In the genomic region with DNA sequence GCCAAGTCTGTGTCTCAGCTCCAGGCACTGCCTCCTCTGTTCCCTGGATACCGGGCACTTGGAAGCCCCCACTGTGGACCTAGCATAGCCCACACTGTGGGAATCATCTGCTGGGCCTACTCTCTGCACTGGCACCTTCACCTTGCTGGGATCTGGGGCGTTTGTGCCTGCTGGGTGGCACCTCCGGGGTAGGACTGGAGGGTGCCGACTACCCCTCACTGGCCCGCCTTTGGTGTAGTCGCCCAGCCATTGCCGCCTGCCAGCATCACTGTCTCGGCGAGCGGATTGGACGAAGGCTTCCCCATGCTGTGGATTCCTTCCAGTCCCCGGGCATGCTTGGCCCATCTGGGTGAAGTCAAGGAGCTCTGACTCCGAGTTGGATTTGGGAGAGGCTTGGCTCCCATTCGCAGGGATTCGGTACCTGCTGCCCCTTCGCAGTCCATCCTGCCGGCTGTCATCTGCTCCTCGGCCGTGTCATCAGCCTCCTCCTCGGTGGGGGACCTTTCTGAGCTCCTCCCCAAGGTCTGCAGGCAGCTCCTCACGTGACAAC, we compare ENCODE assay signal across 10 cellular contexts.
"Had no signal": no experiment of that assay in that cellular context is flagged by ENCODE, and none has a peak within 500 bp of the region (broad histone marks: within the 10 kb centered on the region; RNA-seq: fewer than 3 reads in every experiment).

No MANE protein-coding gene starts in this region.

- ATAC-seq: gastroesophageal sphincter, left lung had no signal

- H3K27ac Mint-ChIP-seq: activated CD4-positive, alpha-beta memory T cell treated with anti-CD3 and anti-CD28 coated beads for 36 hours had no signal

- H3K9me3 Mint-ChIP-seq: activated CD4-positive, alpha-beta memory T cell treated with anti-CD3 and anti-CD28 coated beads for 36 hours had no signal

- H3K27me3 Mint-ChIP-seq: activated CD4-positive, alpha-beta memory T cell treated with anti-CD3 and anti-CD28 coated beads for 36 hours had no signal

- DNase-seq: activated CD4-positive, alpha-beta memory T cell treated with anti-CD3 and anti-CD28 coated beads for 36 hours; activated CD4-positive, alpha-beta T cell treated with anti-CD3 and anti-CD28 coated beads for 1 hour; activated gamma-delta T cell treated with Interleukin-2 at 50 U/mL for 16 hours; activated T-cell treated with anti-CD3 and anti-CD28 coated beads, Interleukin-2, amount 50 U/mL, for 48 hours; mesendoderm; stimulated activated CD4-positive, alpha-beta T cell treated with anti-CD3 and anti-CD28 coated beads, Interleukin-12 subunit alpha, Interleukin-12 subunit beta, amount 100 ng/mL, for 4 hours; stimulated activated CD4-positive, alpha-beta T cell treated with anti-CD3 and anti-CD28 coated beads, Interleukin-2, amount 100 ng/mL, for 24 hours; stomach had no signal

- H3K4me3 Mint-ChIP-seq: activated CD4-positive, alpha-beta memory T cell treated with anti-CD3 and anti-CD28 coated beads for 36 hours had no signal

- H3K36me3 Mint-ChIP-seq: activated CD4-positive, alpha-beta memory T cell treated with anti-CD3 and anti-CD28 coated beads for 36 hours had no signal
